17 cellular contexts compared by ENCODE assay signal in the genomic region with DNA sequence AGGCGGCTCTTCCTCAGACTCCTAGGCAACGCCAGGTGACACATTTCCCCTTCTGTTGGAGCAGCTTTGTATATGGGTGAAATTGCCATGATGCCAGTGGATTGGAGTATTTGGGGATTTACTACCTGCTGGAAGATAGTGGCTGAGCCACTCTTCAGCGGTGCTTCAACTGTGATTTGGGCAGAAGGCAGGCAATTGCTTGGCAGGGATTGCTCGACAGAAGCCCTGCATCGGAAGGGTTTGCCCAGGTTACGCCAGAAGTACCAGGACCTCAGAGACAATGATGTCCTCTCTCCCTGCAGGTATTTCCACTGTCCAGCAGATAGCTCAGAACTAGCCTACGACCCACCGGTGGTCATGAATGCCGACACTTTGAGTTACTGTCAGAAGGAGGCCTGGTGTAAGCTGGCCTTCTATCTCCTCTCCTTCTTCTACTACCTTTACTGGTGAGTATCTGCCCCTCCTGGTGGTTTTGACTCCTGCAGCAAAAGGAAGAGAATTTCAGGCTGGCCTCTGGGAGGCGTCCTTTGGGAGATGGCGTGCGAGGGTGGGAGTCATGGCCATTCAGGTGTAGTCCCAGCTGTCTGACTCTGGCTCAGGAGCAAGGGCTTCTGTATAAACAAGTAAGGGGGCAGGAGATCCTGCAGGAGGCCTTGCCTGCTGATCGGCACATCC.
A peak's percentile ranks its signal among the peaks of the same experiment; 100 is the strongest.
DNase-seq lines count a peak whose midpoint lies in the region; ATAC-seq and TF ChIP-seq lines count a peak whose summit lies in the region.
"Had no signal": no experiment of that assay in that cellular context is flagged by ENCODE, and none has a peak within 500 bp of the region (broad histone marks: within the 10 kb centered on the region; RNA-seq: fewer than 3 reads in every experiment).

No MANE protein-coding gene starts in this region.

- no peak overlapping the region for H3K27ac Mint-ChIP-seq in WTC11
- H3K27ac Mint-ChIP-seq: activated T-helper 17 cell treated with anti-CD3 and anti-CD28 coated beads, Interleukin-2, amount 50 U/mL, for 72 hours had no signal

- peak; percentile 27 for DNase-seq in 8988T
- peak; percentile 51 for DNase-seq in WTC11 (ENCODE audit: low spot score)
- DNase-seq in iPS-NIHi11 (ENCODE audit: low spot score): peak; percentile 67
- DNase-seq in NCI-H2171 treated with DMSO at 0.1 percent for 48 hours (lab: John Stamatoyannopoulos, UW): no peak
- no peak for DNase-seq in GM19238 (ENCODE audit: insufficient read length, low spot score)
- DNase-seq: dorsolateral prefrontal cortex; midbrain; NCI-H1436; NCI-H524 treated with DMSO at 0.1 percent for 48 hours; pancreas; stimulated activated CD4-positive, alpha-beta T cell treated with anti-CD3 and anti-CD28 coated beads, Interleukin-12 subunit alpha, Interleukin-12 subunit beta, amount 100 ng/mL, for 4 hours; substantia nigra; T-helper 9 cell had no signal

- TF ChIP-seq CTCF in GM12875 (IDR thresholded peaks at IDR 0.05; ENCODE audit: borderline replicate concordance, insufficient read depth, low read depth, low read length) (0 out of 2 replicates have a peak, but pooled peaks have one; percentile 26), WTC11 (IDR thresholded peaks at IDR 0.05) (no peak)

- no peaks in the 10 kb centered on the region for H3K36me3 Mint-ChIP-seq in WTC11

- H3K4me3 ChIP-seq in GM12875 (ENCODE audit: low read depth, low read length): no peak overlapping the region
- H3K4me3 ChIP-seq: dorsolateral prefrontal cortex, pancreas had no signal

- H3K9me3 Mint-ChIP-seq in WTC11: no peaks in the 10 kb centered on the region
- H3K9me3 Mint-ChIP-seq: activated T-helper 17 cell treated with anti-CD3 and anti-CD28 coated beads, Interleukin-2, amount 50 U/mL, for 72 hours had no signal

- CTCF ChIA-PET in WTC11 (lab: Charles Lee): interaction anchor here (1.0 to 5.3 kb wide), 13 partner anchors 9 to 188 kb away, joined by 3 to 42 read pairs (median 4); no protein-coding TSS in a partner anchor

- ATAC-seq in WTC11 (peak; percentile 60), GM21529 (IDR thresholded peaks at IDR 0.05; ENCODE audit: unreplicated experiment) (no peak), HG03354 (IDR thresholded peaks at IDR 0.05; ENCODE audit: poor library complexity, severe bottlenecking, unreplicated experiment) (no peak)

- H3K4me3 Mint-ChIP-seq in WTC11: no peak overlapping the region

- H3K4me1 Mint-ChIP-seq in WTC11: peaks cover 67% of the 10 kb centered on the region

- no peaks in the 10 kb centered on the region for H3K27me3 Mint-ChIP-seq in WTC11 (ENCODE audit: low read depth)
- H3K27me3 Mint-ChIP-seq: activated T-helper 17 cell treated with anti-CD3 and anti-CD28 coated beads, Interleukin-2, amount 50 U/mL, for 72 hours had no signal

- POLR2A ChIA-PET in WTC11 (lab: Charles Lee): no interaction called here

TF ChIP-seq in WTC11, 78 proteins besides CTCF, POLR2A, EP300 and RAD21:
- TF ChIP-seq JAZF1 (CRISPR knock-in tag; IDR thresholded peaks at IDR 0.05) (no peak), ZNF423 (CRISPR knock-in tag; IDR thresholded peaks at IDR 0.05) (peak; percentile 11; the same call in 1 of the 2 replicates)

Comparison
In these comparisons a context has a peak if more than half of its experiments do, and no peak if none do; other contexts are left out.
1. DNase-seq: peak in 8988T (single experiment), WTC11 (single experiment) and iPS-NIHi11 (single experiment); none in NCI-H2171 treated with DMSO at 0.1 percent for 48 hours (single experiment) and GM19238 (single experiment).